Comparison of ENCODE assay signal across 18 cellular contexts in genomic region chr22:44361391-44362126, GRCh38. TPM values are rescaled to one million over a fixed set of nuclear protein-coding genes. Genes with fewer than 3 reads are reported as not detected.
A peak's percentile ranks its signal among the peaks of the same experiment; 100 is the strongest.
DNase-seq lines count a peak whose midpoint lies in the region; ATAC-seq and TF ChIP-seq lines count a peak whose summit lies in the region.
"Had no signal": no experiment of that assay in that cellular context is flagged by ENCODE, and none has a peak within 500 bp of the region (broad histone marks: within the 10 kb centered on the region; RNA-seq: fewer than 3 reads in every experiment).

No MANE protein-coding gene starts in this region.

- TF ChIP-seq EP300 in stomach (IDR thresholded peaks at IDR 0.05) = no peak

- peak overlapping the region; percentile 74 for H3K4me2 ChIP-seq in PC-9
- H3K4me2 ChIP-seq: GM23338, hepatocyte had no signal

- H3K79me2 ChIP-seq in PC-9 (ENCODE audit: low read depth) = no peaks in the 10 kb centered on the region
- H3K79me2 ChIP-seq: hepatocyte had no signal

- TF ChIP-seq CTCF in PC-9 (conservative IDR thresholded peaks at IDR 0.05) = no peak
- no peak for TF ChIP-seq CTCF in epithelial cell of esophagus (IDR thresholded peaks at IDR 0.05; ENCODE audit: insufficient read depth, low read depth, low read length, missing control alignments)
- TF ChIP-seq CTCF in right lobe of liver (IDR thresholded peaks at IDR 0.05) = no peak
- TF ChIP-seq CTCF in stomach (IDR thresholded peaks at IDR 0.05) = no peak

- no peak for ATAC-seq in right lobe of liver
- no peak for ATAC-seq in HG02588 (IDR thresholded peaks at IDR 0.05; ENCODE audit: unreplicated experiment)
- ATAC-seq in GM19397 (IDR thresholded peaks at IDR 0.05; ENCODE audit: unreplicated experiment) = no peak
- no peak for ATAC-seq in HG03108 (IDR thresholded peaks at IDR 0.05; ENCODE audit: unreplicated experiment)
- ATAC-seq: activated CD4-positive, alpha-beta T cell treated with anti-CD3 and anti-CD28 coated beads for 36 hours had no signal

- DNase-seq in PC-9 (peak; percentile 67 to 99), epithelial cell of esophagus (ENCODE audit: low read depth) (peak; percentile 85), right lobe of liver (peak in 2 of 3 donors; percentile 5 to 40), stomach (no peak), SIG-M5 treated with dmso at 0.1 percent for 504 hours (lab: John Stamatoyannopoulos, UW; ENCODE audit: unreplicated experiment) (no peak)
- DNase-seq: activated CD4-positive, alpha-beta T cell treated with anti-CD3 and anti-CD28 coated beads for 36 hours; activated T-cell treated with anti-CD3 and anti-CD28 coated beads, Interleukin-2, amount 50 U/mL, for 1 hour; central memory CD4-positive, alpha-beta T cell; DMS79 treated with DMSO at 0.1 percent for 48 hours; nephron progenitor cell; SHP77 had no signal

- H4K20me1 ChIP-seq in PC-9 (ENCODE audit: insufficient read depth) = no peaks in the 10 kb centered on the region
- H4K20me1 ChIP-seq: BLaER1 had no signal

- 60% methylated on average over 5 of the region's 12 CpGs for WGBS in right lobe of liver (ENCODE audit: insufficient coverage, low coverage, low lambda C conversion rate, missing lambda C conversion rate)
- WGBS in stomach, 5 donors = 76 to 89% (median 84%) methylated on average over 7 to 12 of the region's 12 CpGs

- no peaks in the 10 kb centered on the region for H3K9me2 ChIP-seq in PC-9 (ENCODE audit: insufficient read depth)

- H3K36me3 ChIP-seq in PC-9 (ENCODE audit: low read depth) = no peaks in the 10 kb centered on the region
- H3K36me3 ChIP-seq in right lobe of liver = no peaks in the 10 kb centered on the region
- no peaks in the 10 kb centered on the region for H3K36me3 ChIP-seq in stomach
- H3K36me3 ChIP-seq: BLaER1 had no signal

- no peak overlapping the region for H2AFZ ChIP-seq in PC-9
- H2AFZ ChIP-seq: GM23338, hepatocyte had no signal

- peaks cover 36% of the 10 kb centered on the region; the same call in 1 of the 2 replicates for H3F3A ChIP-seq in PC-9 (ENCODE audit: insufficient read depth, low read depth)

- POLR2A ChIA-PET in PC-9 (lab: Charles Lee; ENCODE audit: unreplicated experiment) = interaction anchor here (1.0 kb wide), 1 partner anchor 225 kb away, joined by 4 read pairs; no protein-coding TSS in a partner anchor

- H3K27ac ChIP-seq in PC-9 = peak overlapping the region; percentile 90
- H3K27ac ChIP-seq in right lobe of liver = no peak overlapping the region
- H3K27ac ChIP-seq in stomach = peak overlapping the region in 4 of 5 donors; percentile 73 to 86 (median 78)
- H3K27ac ChIP-seq: BLaER1, hepatocyte had no signal

- CTCF ChIA-PET in PC-9 (lab: Charles Lee) = interaction anchor here (0.6 kb wide), 1 partner anchor 1068 kb away, joined by 3 read pairs; no protein-coding TSS in a partner anchor

- no peak for TF ChIP-seq POLR2A in right lobe of liver (IDR thresholded peaks at IDR 0.05)
- no peak for TF ChIP-seq POLR2A in stomach (IDR thresholded peaks at IDR 0.05)

- intact Hi-C loops in PC-9 (cut with micrococcal nuclease; ENCODE audit: unreplicated experiment) (loop anchor here (1.0 to 5.0 kb wide), 5 partner anchors 9 to 191 kb away; partner anchors contain the start of gene RTL6), right lobe of liver (cut with DNase I) (no loop called here), stomach (cut with DNase I; ENCODE audit: low total_unique reads) (no loop called here)

- H3K27me3 ChIP-seq in PC-9 (ENCODE audit: insufficient read depth, low read depth) (no peaks in the 10 kb centered on the region), right lobe of liver (no peaks in the 10 kb centered on the region), stomach (no peaks in the 10 kb centered on the region)
- H3K27me3 ChIP-seq: BLaER1, hepatocyte had no signal

- BruUV-seq in PC-9 (replicated peaks; lab: Mats Ljungman, UMichigan) = TSS peak; percentile 72

- peak overlapping the region; percentile 10; the same call in 1 of the 2 replicates for H3K4me3 ChIP-seq in PC-9
- H3K4me3 ChIP-seq in epithelial cell of esophagus (ENCODE audit: low read length) = no peak overlapping the region
- no peak overlapping the region for H3K4me3 ChIP-seq in right lobe of liver
- no peak overlapping the region for H3K4me3 ChIP-seq in stomach
- H3K4me3 ChIP-seq: BLaER1, GM23338, hepatocyte had no signal

- H3K9me3 ChIP-seq in PC-9 (ENCODE audit: insufficient read depth, low read depth) (no peaks in the 10 kb centered on the region), right lobe of liver (no peaks in the 10 kb centered on the region), stomach (no peaks in the 10 kb centered on the region)
- H3K9me3 ChIP-seq: BLaER1 had no signal

- H3K4me1 ChIP-seq in PC-9 (replicated peaks; ENCODE audit: insufficient read depth) (peaks cover 57% of the 10 kb centered on the region), right lobe of liver (no peaks in the 10 kb centered on the region), stomach (peaks cover 38 to 69% (median 58%) of the 10 kb centered on the region in 4 donors)

RNA-seq across cellular contexts. Expression of gene SHISAL1, which starts 48.8 kb away (rescaled TPM):
- 0.94 and 1.2 TPM in 2 replicates for total RNA-seq in PC-9 (2021)
- total RNA-seq in right lobe of liver = under 1 TPM; 0.05 to 0.31 (median 0.17) TPM
- total RNA-seq in stomach = 10 to 100 TPM in 1 of 5 donors, 1 to 10 TPM in 3, under 1 TPM in 1; 0.45 to 19.3 (median 3.3) TPM
- polyA plus RNA-seq in stomach = 1 to 10 TPM in 1 of 3 donors, under 1 TPM in 2; 0.43 to 1.3 (median 0.46) TPM
- total RNA-seq: activated CD4-positive, alpha-beta T cell treated with anti-CD3 and anti-CD28 coated beads for 36 hours had no signal
- polyA plus RNA-seq: IgD-negative memory B cell had no signal

Comparison
In these comparisons a context has a peak if more than half of its experiments do, and no peak if none do; other contexts are left out.
1. DNase-seq: peak in PC-9 (2 of 2), epithelial cell of esophagus (single experiment) and right lobe of liver (2 of 3); none in stomach (single experiment) and SIG-M5 treated with dmso at 0.1 percent for 504 hours (single experiment).
2. H3K27ac ChIP-seq: peak in PC-9 (single experiment) and stomach (4 of 5); none in right lobe of liver (0 of 3).